Comparison of ENCODE assay signal across 8 cellular contexts in the genomic region with DNA sequence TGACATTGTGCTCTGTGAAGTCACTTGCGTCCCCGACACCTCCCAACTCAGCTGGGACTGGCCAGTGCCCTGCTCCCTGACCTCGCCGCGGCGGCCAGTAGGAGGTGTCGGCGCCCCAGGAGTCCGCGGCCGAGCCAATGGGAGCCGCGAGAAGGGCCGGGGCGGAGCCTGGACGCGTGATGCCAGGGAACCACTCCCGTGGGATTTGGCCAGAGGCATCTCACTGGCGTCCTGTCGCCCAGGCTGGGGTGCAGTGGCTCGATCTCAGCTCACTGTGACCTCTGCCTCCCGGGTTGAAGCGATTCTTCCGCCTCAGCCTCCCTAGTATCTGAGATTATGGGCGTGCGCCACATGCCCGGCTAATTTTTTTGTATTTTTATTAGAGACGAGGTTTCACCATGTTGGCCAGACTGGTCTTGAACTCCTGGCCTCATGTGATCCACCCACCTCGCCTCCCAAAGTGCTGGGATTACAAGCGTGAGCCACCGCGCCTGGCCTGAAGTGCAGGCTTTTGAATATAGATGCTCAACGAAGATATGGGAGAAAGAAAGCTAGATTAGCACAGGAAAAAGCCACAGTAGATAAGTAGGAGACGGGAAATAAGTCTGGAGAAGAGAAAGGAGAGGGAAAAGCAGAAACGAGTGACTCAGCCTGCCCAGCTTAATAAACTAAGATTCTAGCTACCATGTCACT. TPM values are rescaled to one million over a fixed set of nuclear protein-coding genes. Genes with fewer than 3 reads are reported as not detected.
DNase-seq lines count a peak whose midpoint lies in the region; ATAC-seq and TF ChIP-seq lines count a peak whose summit lies in the region.

No MANE protein-coding gene starts in this region.

- ATAC-seq in GM21423 (IDR thresholded peaks at IDR 0.05; ENCODE audit: unreplicated experiment) = peak; percentile 90
- peak; percentile 97 to 98 for ATAC-seq in gastrocnemius medialis

- peak overlapping the region in 2 of 7 donors; percentile 3 to 25 for H3K27ac Mint-ChIP-seq in CD4-positive, alpha-beta memory T cell

- intact Hi-C loops in CD4-positive, alpha-beta memory T cell (cut with micrococcal nuclease) = no loop called here
- intact Hi-C loops in gastrocnemius medialis (cut with DNase I; ENCODE audit: low total_unique reads) = loop anchor here (10.0 kb wide), 2 partner anchors 88 to 168 kb away; no protein-coding TSS in a partner anchor

- no peak overlapping the region for H3K27ac ChIP-seq in CD4-positive, alpha-beta memory T cell (ENCODE audit: low read depth, low read length)
- no peak overlapping the region for H3K27ac ChIP-seq in iPS-20b (ENCODE audit: low read length)
- peak overlapping the region; percentile 57 to 82 (median 75) for H3K27ac ChIP-seq in gastrocnemius medialis

- peaks cover 0 to 10% (median 3%) of the 10 kb centered on the region in 4 donors for H3K4me1 Mint-ChIP-seq in CD4-positive, alpha-beta memory T cell

- peak overlapping the region; percentile 67; the same call in 1 of the 2 replicates for H3K9ac ChIP-seq in iPS-20b (ENCODE audit: low read depth, low read length)

- H3K4me1 ChIP-seq in CD4-positive, alpha-beta memory T cell (ENCODE audit: insufficient read depth, low read length) = peaks cover 7% of the 10 kb centered on the region
- H3K4me1 ChIP-seq in iPS-20b (ENCODE audit: insufficient read depth, low read length) (no peaks in the 10 kb centered on the region), gastrocnemius medialis (peaks cover 0 to 4% of the 10 kb centered on the region in 2 donors)

- peak; percentile 41 to 53 for TF ChIP-seq POLR2A in gastrocnemius medialis (IDR thresholded peaks at IDR 0.05)

- in situ Hi-C loops in gastrocnemius medialis (cut with MboI; ENCODE audit: low sequenced_read_pairs in 4 of 4) = no loop called here

- DNase-seq in CD4-positive, alpha-beta memory T cell = peak in 3 of 5 donors; percentile 10 to 21 (median 11)
- peak; percentile 84 for DNase-seq in NCI-H1105 treated with DMSO at 0.1 percent for 48 hours (lab: John Stamatoyannopoulos, UW)
- DNase-seq in T1000 (lab: John Stamatoyannopoulos, UW) = peak; percentile 84
- peak; percentile 76 to 78 for DNase-seq in cardiac fibroblast (ENCODE audit: low read depth in 2 of 2)
- peak; percentile 85 to 93 for DNase-seq in gastrocnemius medialis
- DNase-seq in KG1 (lab: John Stamatoyannopoulos, UW) = no peak

- peak; percentile 27 for TF ChIP-seq CTCF in cardiac fibroblast (IDR thresholded peaks at IDR 0.05; ENCODE audit: low read depth, low read length)
- peak in 4 of 5 experiments; percentile 12 to 42 (median 28) for TF ChIP-seq CTCF in gastrocnemius medialis (IDR thresholded peaks at IDR 0.05 in 4 of 5, conservative IDR thresholded peaks at IDR 0.05 in 1 of 5)

- POLR2A ChIA-PET in CD4-positive, alpha-beta memory T cell (lab: Charles Lee; ENCODE audit: partially characterized antibody) = no interaction called here

- CTCF ChIA-PET in CD4-positive, alpha-beta memory T cell (lab: Charles Lee; ENCODE audit: partially characterized antibody) = no interaction called here

- H3K36me3 ChIP-seq in CD4-positive, alpha-beta memory T cell (ENCODE audit: insufficient read depth, low read length) = no peaks in the 10 kb centered on the region
- no peaks in the 10 kb centered on the region for H3K36me3 ChIP-seq in iPS-20b (ENCODE audit: insufficient read depth, low read depth, low read length)
- H3K36me3 ChIP-seq in gastrocnemius medialis = no peaks in the 10 kb centered on the region

- peak overlapping the region; percentile 59 to 75 (median 68) for H3K4me3 Mint-ChIP-seq in CD4-positive, alpha-beta memory T cell

- H3K27me3 Mint-ChIP-seq in CD4-positive, alpha-beta memory T cell = no peaks in the 10 kb centered on the region

- H3K9me3 Mint-ChIP-seq in CD4-positive, alpha-beta memory T cell = no peaks in the 10 kb centered on the region

- peaks cover 5 to 8% of the 10 kb centered on the region in 2 donors for H3K36me3 Mint-ChIP-seq in CD4-positive, alpha-beta memory T cell

- no peaks in the 10 kb centered on the region for H3K9me3 ChIP-seq in CD4-positive, alpha-beta memory T cell (ENCODE audit: control insufficient read depth in 1 of 2, low read length in 2 of 2)
- H3K9me3 ChIP-seq in iPS-20b (ENCODE audit: insufficient read depth, low read depth, low read length) (no peaks in the 10 kb centered on the region), gastrocnemius medialis (no peaks in the 10 kb centered on the region)

- H3K4me3 ChIP-seq in CD4-positive, alpha-beta memory T cell (ENCODE audit: low read length in 2 of 2) = peak overlapping the region; percentile 17 to 28
- H3K4me3 ChIP-seq in cardiac fibroblast (replicated peaks in 1 of 2; ENCODE audit: low read depth in 2 of 2, low read length in 2 of 2) = peak overlapping the region; percentile 54 to 60
- H3K4me3 ChIP-seq in iPS-20b (ENCODE audit: low read length) = peak overlapping the region; percentile 86
- peak overlapping the region; percentile 55 to 63 (median 58) for H3K4me3 ChIP-seq in gastrocnemius medialis

- no peaks in the 10 kb centered on the region for H3K27me3 ChIP-seq in CD4-positive, alpha-beta memory T cell (ENCODE audit: insufficient read depth, low read length)
- H3K27me3 ChIP-seq in iPS-20b (ENCODE audit: insufficient read depth, low read length) (no peaks in the 10 kb centered on the region), gastrocnemius medialis (no peaks in the 10 kb centered on the region)

RNA-seq across cellular contexts. Expression of a gene that starts 38.0 kb away (rescaled TPM):
- total RNA-seq in CD4-positive, alpha-beta memory T cell = 10 to 100 TPM; 54.0 to 56.4 TPM
- polyA plus RNA-seq in CD4-positive, alpha-beta memory T cell = 10 to 100 TPM; 69.9 to 94.4 TPM
- total RNA-seq in gastrocnemius medialis = 10 to 100 TPM; 22.1 to 48.1 (median 27.1) TPM

RNA-seq across cellular contexts. Expression of a gene that starts 38.7 kb away (rescaled TPM):
- 100 to 1,000 TPM; 185 to 186 TPM for total RNA-seq in CD4-positive, alpha-beta memory T cell
- polyA plus RNA-seq in CD4-positive, alpha-beta memory T cell = 100 to 1,000 TPM; 246 to 374 TPM
- 10 to 100 TPM; 50.0 to 92.3 (median 53.0) TPM for total RNA-seq in gastrocnemius medialis

Comparison
In these comparisons a context has a peak if more than half of its experiments do, and no peak if none do; other contexts are left out.
1. H3K27ac ChIP-seq: peak in gastrocnemius medialis (4 of 4); none in CD4-positive, alpha-beta memory T cell (single experiment) and iPS-20b (single experiment).
2. H3K4me3 ChIP-seq: peak in every context shown above with its lines; median percentile 86 in iPS-20b; 58 in gastrocnemius medialis; 57 in cardiac fibroblast; 22 in CD4-positive, alpha-beta memory T cell.